1 cellular context compared by ENCODE assay signal in the genomic region with DNA sequence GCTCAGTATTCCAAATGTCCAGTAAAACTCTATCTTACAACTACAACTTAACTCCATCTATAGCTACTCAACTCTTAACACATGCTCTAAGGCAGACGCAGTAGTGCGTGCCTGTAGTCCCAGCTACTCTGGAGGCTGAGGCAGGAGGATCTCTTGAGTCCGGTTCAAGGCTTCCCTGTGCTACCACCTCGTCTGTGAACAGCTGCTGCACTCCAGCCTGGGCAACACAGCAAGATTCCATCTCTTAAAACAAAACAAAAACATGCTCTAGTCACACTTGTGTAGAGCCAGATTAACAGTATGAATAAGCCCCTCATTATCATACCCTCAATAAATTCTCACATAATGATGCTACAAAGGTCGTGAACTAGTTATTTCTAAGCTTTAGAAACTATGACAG.
TF ChIP-seq lines count a peak whose summit lies in the region.

No MANE protein-coding gene starts in this region.

TF ChIP-seq in A549, 52 proteins besides CTCF, POLR2A, EP300 and RAD21 (continued from another document):
- TF ChIP-seq USF2 (IDR thresholded peaks at IDR 0.05) (no peak), RCOR1 (IDR thresholded peaks at IDR 0.05; ENCODE audit: low read depth, low read length) (no peak), CHD2 (IDR thresholded peaks at IDR 0.05; ENCODE audit: low read length, partially characterized antibody) (no peak), TP53 (CRISPR knock-in tag; IDR thresholded peaks at IDR 0.05) (no peak), MAFK (IDR thresholded peaks at IDR 0.05; ENCODE audit: partially characterized antibody) (no peak), SMC3 (IDR thresholded peaks at IDR 0.05) (no peak), ESRRA (IDR thresholded peaks at IDR 0.05; ENCODE audit: borderline replicate concordance, low read length) (no peak), HOXA7 (CRISPR knock-in tag; IDR thresholded peaks at IDR 0.05) (no peak), REST (IDR thresholded peaks at IDR 0.05) (no peak), KDM1A (IDR thresholded peaks at IDR 0.05; ENCODE audit: low read depth) (no peak)
- TF ChIP-seq, protein P1, sequence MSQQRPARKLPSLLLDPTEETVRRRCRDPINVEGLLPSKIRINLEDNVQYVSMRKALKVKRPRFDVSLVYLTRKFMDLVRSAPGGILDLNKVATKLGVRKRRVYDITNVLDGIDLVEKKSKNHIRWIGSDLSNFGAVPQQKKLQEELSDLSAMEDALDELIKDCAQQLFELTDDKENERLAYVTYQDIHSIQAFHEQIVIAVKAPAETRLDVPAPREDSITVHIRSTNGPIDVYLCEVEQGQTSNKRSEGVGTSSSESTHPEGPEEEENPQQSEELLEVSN (IDR thresholded peaks at IDR 0.05; ENCODE audit: borderline replicate concordance, low read depth): no peak
- TF ChIP-seq, protein P2, sequence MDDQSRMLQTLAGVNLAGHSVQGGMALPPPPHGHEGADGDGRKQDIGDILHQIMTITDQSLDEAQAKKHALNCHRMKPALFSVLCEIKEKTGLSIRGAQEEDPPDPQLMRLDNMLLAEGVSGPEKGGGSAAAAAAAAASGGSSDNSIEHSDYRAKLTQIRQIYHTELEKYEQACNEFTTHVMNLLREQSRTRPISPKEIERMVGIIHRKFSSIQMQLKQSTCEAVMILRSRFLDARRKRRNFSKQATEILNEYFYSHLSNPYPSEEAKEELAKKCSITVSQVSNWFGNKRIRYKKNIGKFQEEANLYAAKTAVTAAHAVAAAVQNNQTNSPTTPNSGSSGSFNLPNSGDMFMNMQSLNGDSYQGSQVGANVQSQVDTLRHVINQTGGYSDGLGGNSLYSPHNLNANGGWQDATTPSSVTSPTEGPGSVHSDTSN (IDR thresholded peaks at IDR 0.05): no peak
